1 cellular context compared by ENCODE assay signal in genomic region chr9:83978992-83979811, GRCh38.
TF ChIP-seq lines count a peak whose summit lies in the region.

No MANE protein-coding gene starts in this region.

TF ChIP-seq in HEK293, 187 proteins besides CTCF, POLR2A, EP300 and RAD21 (continued from another document):
- TF ChIP-seq ZNF280D (tag by site-specific recombination; IDR thresholded peaks at IDR 0.05) (no peak), ZBTB21 (tag by site-specific recombination; IDR thresholded peaks at IDR 0.05) (no peak), ZBTB17 (tag by site-specific recombination; IDR thresholded peaks at IDR 0.05) (no peak), ZNF449 (tag by site-specific recombination; IDR thresholded peaks at IDR 0.05) (no peak), ZNF596 (tag by site-specific recombination; IDR thresholded peaks at IDR 0.05) (no peak), KLF1 (tag by site-specific recombination; IDR thresholded peaks at IDR 0.05) (no peak), ZFP37 (tag by site-specific recombination; IDR thresholded peaks at IDR 0.05) (no peak)
TF ChIP-seq in HEK293: peak in this region for 9.
